ENCODE assay signal across 16 cellular contexts in genomic region chr22:24827305-24827704, GRCh38. TPM values are rescaled to one million over a fixed set of nuclear protein-coding genes. Genes with fewer than 3 reads are reported as not detected.
DNase-seq lines count a peak whose midpoint lies in the region; ATAC-seq, FAIRE-seq and TF ChIP-seq lines count a peak whose summit lies in the region.
"Had no signal": no experiment of that assay in that cellular context is flagged by ENCODE, and none has a peak within 500 bp of the region (broad histone marks: within the 10 kb centered on the region; RNA-seq: fewer than 3 reads in every experiment).

No MANE protein-coding gene starts in this region.

- H3K4me1 ChIP-seq in pancreas = peaks cover 0 to 14% (median 11%) of the 10 kb centered on the region in 3 donors

- H3K27ac ChIP-seq in pancreas = peak overlapping the region in 3 of 4 donors; percentile 33 to 56 (median 36)

- ATAC-seq in pancreas (peak; percentile 91 to 96 (median 94)), GM19023 (IDR thresholded peaks at IDR 0.05; ENCODE audit: unreplicated experiment) (no peak), GM18907 (IDR thresholded peaks at IDR 0.05; ENCODE audit: unreplicated experiment) (no peak)
- ATAC-seq: activated T-helper 17 cell treated with anti-CD3 and anti-CD28 coated beads, Interleukin-2, amount 50 U/mL, for 72 hours; WTC11 had no signal

- H3K27me3 ChIP-seq in pancreas = no peaks in the 10 kb centered on the region
- H3K27me3 ChIP-seq: BE2C had no signal

- no peak for TF ChIP-seq CTCF in pancreas (IDR thresholded peaks at IDR 0.05)

- H3K4me3 ChIP-seq in pancreas = no peak overlapping the region

- intact Hi-C loops in pancreas (cut with DNase I) = no loop called here

- no peaks in the 10 kb centered on the region for H3K9me3 ChIP-seq in pancreas
- H3K9me3 ChIP-seq: BE2C had no signal

- DNase-seq in DMS53 (lab: John Stamatoyannopoulos, UW) (peak; percentile 74), NCI-H2029 treated with DMSO at 0.1 percent for 48 hours (lab: John Stamatoyannopoulos, UW) (peak; percentile 80), RPMI8226 (peak; percentile 20), pancreas (peak; percentile 77 to 91 (median 80)), dermis blood vessel endothelial cell (no peak), inferior parietal cortex (ENCODE audit: extremely low spot score) (no peak)
- DNase-seq: BE2C; KG1; NK-92 treated with Interleukin-12 subunit alpha and Interleukin-12 subunit beta, amount 100 ng/mL, for 24 hours had no signal

- WGBS in pancreas, 2 donors = 14 to 18% methylated on average over 8 to 9 of the region's 9 CpGs

- no peaks in the 10 kb centered on the region for H3K36me3 ChIP-seq in pancreas
- H3K36me3 ChIP-seq: BE2C had no signal

- FAIRE-seq in pancreas (lab: Jason Lieb, UNC) = no peak

RNA-seq across cellular contexts. Expression of gene SGSM1, which starts 21.3 kb away (rescaled TPM):
- total RNA-seq in pancreas = 1 to 10 TPM; 1.7 to 3.0 (median 2.5) TPM
- 1 to 10 TPM; 1.6 to 5.1 TPM for polyA plus RNA-seq in pancreas
- 4.1 and 7.2 TPM in 2 replicates for total RNA-seq in dermis blood vessel endothelial cell
- total RNA-seq: osteoblast had no signal

RNA-seq across cellular contexts. Expression of gene PIWIL3, which starts 52.8 kb away (rescaled TPM):
- total RNA-seq in pancreas (not detected), dermis blood vessel endothelial cell (0.17 TPM in 1 of 2 replicates, not detected in the other)
- not detected for polyA plus RNA-seq in pancreas
- total RNA-seq: activated T-helper 17 cell treated with anti-CD3 and anti-CD28 coated beads, Interleukin-2, amount 50 U/mL, for 72 hours; osteoblast; skeletal muscle tissue had no signal
- polyA plus RNA-seq: adipose tissue had no signal

Comparison
In these comparisons a context has a peak if more than half of its experiments do, and no peak if none do; other contexts are left out.
1. DNase-seq: peak in DMS53 (single experiment), NCI-H2029 treated with DMSO at 0.1 percent for 48 hours (single experiment), RPMI8226 (single experiment) and pancreas (6 of 6); none in dermis blood vessel endothelial cell (single experiment) and inferior parietal cortex (single experiment).
2. ATAC-seq: peak in pancreas (4 of 4); none in GM19023 (single experiment) and GM18907 (single experiment).